In the genomic region with DNA sequence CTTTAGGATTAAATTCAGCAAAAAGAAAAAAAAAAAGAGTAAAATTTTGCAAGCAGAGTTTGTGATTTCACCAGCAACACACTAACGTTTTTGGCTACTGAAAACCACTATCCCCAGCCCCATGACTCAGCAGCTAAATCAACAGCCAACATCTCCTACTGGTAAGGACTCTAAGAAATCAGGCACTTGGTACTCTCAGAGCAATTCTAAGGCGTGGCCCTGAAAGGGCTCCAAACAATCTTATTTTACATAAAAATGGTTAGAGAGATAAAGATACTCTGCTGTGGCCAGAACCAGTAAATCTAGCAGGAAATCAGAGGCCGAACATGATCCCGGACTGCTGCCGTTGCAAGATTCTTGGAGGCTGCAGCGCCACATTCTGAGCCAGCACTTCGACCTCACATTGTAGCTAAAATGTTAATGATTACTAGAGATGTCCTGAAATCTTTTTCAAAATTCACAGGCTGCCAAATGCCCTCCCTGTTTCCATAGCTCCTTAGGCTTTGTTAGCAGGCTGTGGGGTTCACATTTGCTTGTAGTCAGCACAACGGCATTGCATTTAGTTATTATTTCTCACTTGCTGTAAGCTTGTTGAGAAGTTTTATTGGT, we compare ENCODE assay signal across 8 cellular contexts. TPM values are rescaled to one million over a fixed set of nuclear protein-coding genes. Genes with fewer than 3 reads are reported as not detected.
DNase-seq lines count a peak whose midpoint lies in the region; ATAC-seq and TF ChIP-seq lines count a peak whose summit lies in the region.

No MANE protein-coding gene starts in this region.

- H3K27ac ChIP-seq in CD4-positive, alpha-beta memory T cell (ENCODE audit: low read depth, low read length), result no peak overlapping the region
- H3K27ac ChIP-seq in duodenal mucosa (ENCODE audit: low read depth, low read length), result peak overlapping the region; percentile 97
- peak overlapping the region; percentile 98 for H3K27ac ChIP-seq in mesendoderm (ENCODE audit: low read depth, low read length)
- peak overlapping the region; percentile 99 for H3K27ac ChIP-seq in upper lobe of right lung

- no peaks in the 10 kb centered on the region for H3K27me3 Mint-ChIP-seq in CD4-positive, alpha-beta memory T cell
- no peaks in the 10 kb centered on the region for H3K27me3 Mint-ChIP-seq in T-cell

- peak in 1 of 5 donors; percentile 69 for DNase-seq in CD4-positive, alpha-beta memory T cell
- peak; percentile 73 for DNase-seq in HPDE6-E6E7 (ENCODE audit: extremely low spot score)
- peak in 1 of 34 experiments; percentile 15 for DNase-seq in T-cell
- peak; percentile 88 for DNase-seq in mesendoderm
- peak; percentile 70 for DNase-seq in upper lobe of right lung

- H4K8ac ChIP-seq in mesendoderm (ENCODE audit: low read depth, low read length), result no peak overlapping the region

- peak overlapping the region; percentile 27 to 93 (median 88) for H3K4me3 Mint-ChIP-seq in CD4-positive, alpha-beta memory T cell
- peak overlapping the region; percentile 82 to 95 (median 89) for H3K4me3 Mint-ChIP-seq in T-cell

- H3K36me3 ChIP-seq in CD4-positive, alpha-beta memory T cell (ENCODE audit: insufficient read depth, low read length), result no peaks in the 10 kb centered on the region
- H3K36me3 ChIP-seq in duodenal mucosa (ENCODE audit: control insufficient read depth in 1 of 2, insufficient read depth in 2 of 2, low read length in 2 of 2) (no peaks in the 10 kb centered on the region), mesendoderm (ENCODE audit: control insufficient read depth, insufficient read depth, low read length) (no peaks in the 10 kb centered on the region), upper lobe of right lung (peaks cover 12% of the 10 kb centered on the region)

- H2BK5ac ChIP-seq in mesendoderm (ENCODE audit: low read length), result peak overlapping the region; percentile 88

- no peaks in the 10 kb centered on the region for H3K79me1 ChIP-seq in mesendoderm (ENCODE audit: low read length)

- H4K5ac ChIP-seq in mesendoderm (ENCODE audit: low read length), result no peak overlapping the region

- peak overlapping the region; percentile 65 for H2BK120ac ChIP-seq in mesendoderm (ENCODE audit: low read depth, low read length)

- H3K79me2 ChIP-seq in mesendoderm (ENCODE audit: control insufficient read depth, insufficient read depth, low read length), result peaks cover 33% of the 10 kb centered on the region

- peak overlapping the region; percentile 94 for H3K18ac ChIP-seq in mesendoderm (ENCODE audit: low read length)

- peak overlapping the region; percentile 98 for H2AK5ac ChIP-seq in mesendoderm (ENCODE audit: low read length)

- H3K27ac Mint-ChIP-seq in CD4-positive, alpha-beta memory T cell, result peak overlapping the region; percentile 94 to 99 (median 96)
- peak overlapping the region; percentile 95 to 98 for H3K27ac Mint-ChIP-seq in T-cell

- no peak overlapping the region for H3K4me3 ChIP-seq in CD4-positive, alpha-beta memory T cell (ENCODE audit: low read length in 2 of 2)
- H3K4me3 ChIP-seq in duodenal mucosa (ENCODE audit: low read depth in 1 of 2, low read length in 2 of 2), result peak overlapping the region in 1 of 2 donors; percentile 84
- no peak overlapping the region for H3K4me3 ChIP-seq in mesendoderm (ENCODE audit: low read length)
- peak overlapping the region; percentile 90 for H3K4me3 ChIP-seq in upper lobe of right lung

- H3K27me3 ChIP-seq in CD4-positive, alpha-beta memory T cell (ENCODE audit: insufficient read depth, low read length), result no peaks in the 10 kb centered on the region
- no peaks in the 10 kb centered on the region for H3K27me3 ChIP-seq in duodenal mucosa (ENCODE audit: control insufficient read depth in 1 of 2, insufficient read depth in 2 of 2, low read length in 2 of 2)
- H3K27me3 ChIP-seq in mesendoderm (ENCODE audit: insufficient read depth, low read length, poor library complexity), result no peaks in the 10 kb centered on the region
- no peaks in the 10 kb centered on the region for H3K27me3 ChIP-seq in upper lobe of right lung

- H3K36me3 Mint-ChIP-seq in CD4-positive, alpha-beta memory T cell, result peaks cover 6 to 26% of the 10 kb centered on the region in 2 donors
- peaks cover 6% of the 10 kb centered on the region for H3K36me3 Mint-ChIP-seq in T-cell

- H3K4ac ChIP-seq in mesendoderm (ENCODE audit: low read depth, low read length), result peak overlapping the region; percentile 72

- no peak overlapping the region for H3K4me2 ChIP-seq in mesendoderm (ENCODE audit: low read length)

- CTCF ChIA-PET in CD4-positive, alpha-beta memory T cell (lab: Charles Lee; ENCODE audit: partially characterized antibody), result interaction anchor here (1.8 to 8.4 kb wide), 3 partner anchors 19 to 91 kb away, joined by 5 to 118 read pairs (median 11); no protein-coding TSS in a partner anchor
- CTCF ChIA-PET in T-cell (lab: Charles Lee), result interaction anchor here in 1 of 2 donors (0.7 to 1.3 kb wide), 2 partner anchors 18 to 178 kb away, joined by 3 to 4 read pairs; no protein-coding TSS in a partner anchor

- H2BK15ac ChIP-seq in mesendoderm (replicated peaks; ENCODE audit: low read depth), result peak overlapping the region; percentile 42

- POLR2A ChIA-PET in CD4-positive, alpha-beta memory T cell (lab: Charles Lee; ENCODE audit: partially characterized antibody), result interaction anchor here (0.6 to 4.0 kb wide), 4 partner anchors 21 to 546 kb away, joined by 3 to 47 read pairs (median 4); no protein-coding TSS in a partner anchor
- POLR2A ChIA-PET in T-cell (lab: Charles Lee), result interaction anchor here (0.6 to 0.7 kb wide), 2 partner anchors 923 to 1112 kb away, joined by 4 to 8 read pairs; no protein-coding TSS in a partner anchor

- H3K9ac ChIP-seq in duodenal mucosa (ENCODE audit: low read depth in 1 of 2, low read length in 2 of 2), result peak overlapping the region in 1 of 2 donors; percentile 87
- H3K9ac ChIP-seq in mesendoderm (ENCODE audit: low read length), result peak overlapping the region; percentile 86

- no peak for TF ChIP-seq CTCF in upper lobe of right lung (IDR thresholded peaks at IDR 0.05)

- intact Hi-C loops in CD4-positive, alpha-beta memory T cell (cut with micrococcal nuclease), result no loop called here
- intact Hi-C loops in upper lobe of right lung (cut with DNase I), result no loop called here

- peak overlapping the region; percentile 94 for H3K56ac ChIP-seq in mesendoderm (ENCODE audit: low read length)

- H3K9me3 ChIP-seq in CD4-positive, alpha-beta memory T cell (ENCODE audit: control insufficient read depth in 1 of 2, low read length in 2 of 2), result no peaks in the 10 kb centered on the region
- H3K9me3 ChIP-seq in duodenal mucosa (ENCODE audit: control insufficient read depth in 1 of 2, low read length in 2 of 2) (no peaks in the 10 kb centered on the region), upper lobe of right lung (no peaks in the 10 kb centered on the region)

- H3K4me1 Mint-ChIP-seq in CD4-positive, alpha-beta memory T cell, result peaks cover 20 to 48% (median 25%) of the 10 kb centered on the region in 4 donors
- H3K4me1 Mint-ChIP-seq in T-cell, result peaks cover 31 to 33% (median 33%) of the 10 kb centered on the region in 3 donors

- no CpG with 5 or more reads among the region's 8 CpGs for WGBS in mesendoderm (ENCODE audit: extremely low coverage, insufficient coverage, low lambda C conversion rate)

- H3K23ac ChIP-seq in mesendoderm (ENCODE audit: low read length), result no peak overlapping the region

- H3K9me3 Mint-ChIP-seq in CD4-positive, alpha-beta memory T cell, result no peaks in the 10 kb centered on the region
- no peaks in the 10 kb centered on the region for H3K9me3 Mint-ChIP-seq in T-cell

- H3K4me1 ChIP-seq in CD4-positive, alpha-beta memory T cell (ENCODE audit: insufficient read depth, low read length), result peaks cover 33% of the 10 kb centered on the region
- H3K4me1 ChIP-seq in duodenal mucosa (ENCODE audit: control insufficient read depth in 1 of 2, insufficient read depth in 2 of 2, low read length in 2 of 2) (peaks cover 33% of the 10 kb centered on the region in 2 donors), mesendoderm (ENCODE audit: control insufficient read depth, low read depth, low read length) (peaks cover 19% of the 10 kb centered on the region), upper lobe of right lung (peaks cover 40% of the 10 kb centered on the region)

- ATAC-seq in T-cell (replicated peaks in 1 of 4) (no peak), upper lobe of right lung (peak; percentile 14), GM21381 (IDR thresholded peaks at IDR 0.05; ENCODE audit: unreplicated experiment) (no peak), HG03175 (IDR thresholded peaks at IDR 0.05; ENCODE audit: unreplicated experiment) (no peak)

RNA-seq across cellular contexts. Expression of a gene that starts 1.7 kb away (rescaled TPM):
- total RNA-seq in CD4-positive, alpha-beta memory T cell, result 100 to 1,000 TPM; 291 to 305 TPM
- polyA plus RNA-seq in CD4-positive, alpha-beta memory T cell, result 1,000 to 10,000 TPM; 1,071 to 1,157 TPM
- 100 to 1,000 TPM; 308 to 625 (median 545) TPM for total RNA-seq in T-cell
- polyA plus RNA-seq in mesendoderm (2013, experiment 1 of 2), result 1,324 TPM
- polyA plus RNA-seq in mesendoderm (2013, experiment 2 of 2), result 1,329 TPM
- 640 TPM for total RNA-seq in upper lobe of right lung
